Comparison of ENCODE assay signal across 8 cellular contexts in genomic region chr13:77696863-77697207, GRCh38. TPM values are rescaled to one million over a fixed set of nuclear protein-coding genes. Genes with fewer than 3 reads are reported as not detected.
A peak's percentile ranks its signal among the peaks of the same experiment; 100 is the strongest.
DNase-seq lines count a peak whose midpoint lies in the region; ATAC-seq and TF ChIP-seq lines count a peak whose summit lies in the region.

No MANE protein-coding gene starts in this region.

- H3K9me3 Mint-ChIP-seq in natural killer cell = no peaks in the 10 kb centered on the region

- peaks cover 26 to 29% of the 10 kb centered on the region in 2 donors for H3K4me1 Mint-ChIP-seq in natural killer cell

- H2AFZ ChIP-seq in mammary epithelial cell (ENCODE audit: low read depth, low read length) = no peak overlapping the region

- peak overlapping the region; percentile 87 to 90 for H3K27ac Mint-ChIP-seq in natural killer cell

- TF ChIP-seq POLR2A in breast epithelium (IDR thresholded peaks at IDR 0.05) = no peak

- no peaks in the 10 kb centered on the region for H3K4me1 ChIP-seq in breast epithelium
- H3K4me1 ChIP-seq in mammary epithelial cell (ENCODE audit: insufficient read depth, low read length) = peaks cover 9% of the 10 kb centered on the region

- H3K9me3 ChIP-seq in breast epithelium (no peaks in the 10 kb centered on the region), mammary epithelial cell (replicated peaks; ENCODE audit: insufficient read depth, low read length) (no peaks in the 10 kb centered on the region)

- 0% methylated on average over 3 of the region's 3 CpGs for WGBS in mammary epithelial cell (ENCODE audit: low coverage, missing lambda C conversion rate)

- H3K4me3 ChIP-seq in breast epithelium (peak overlapping the region; percentile 52 to 80 (median 70)), mammary epithelial cell (replicated peaks in 1 of 3; ENCODE audit: insufficient read depth in 1 of 3, low read depth in 2 of 3, low read length in 3 of 3) (no peak overlapping the region)

- dilution Hi-C loops in mammary epithelial cell (cut with HindIII; ENCODE audit: low sequenced_read_pairs) = no loop called here

- in situ Hi-C loops in mammary epithelial cell (cut with MboI; ENCODE audit: low sequenced_read_pairs in 2 of 2) = no loop called here

- CTCF ChIA-PET in mammary epithelial cell (lab: Charles Lee; ENCODE audit: low non-redundant PET) = no interaction called here

- peaks cover 4 to 7% of the 10 kb centered on the region in 2 donors for H3K27me3 Mint-ChIP-seq in natural killer cell (ENCODE audit: low read depth in 2 of 2)

- no peaks in the 10 kb centered on the region for H3K36me3 Mint-ChIP-seq in natural killer cell

- TF ChIP-seq CTCF in breast epithelium (IDR thresholded peaks at IDR 0.05) (no peak), mammary epithelial cell (conservative IDR thresholded peaks at IDR 0.05 in 1 of 2, IDR thresholded peaks at IDR 0.05 in 1 of 2; ENCODE audit: extremely low read depth in 1 of 2, insufficient read depth in 1 of 2, low read depth in 1 of 2, low read length in 2 of 2) (no peak), natural killer cell (IDR thresholded peaks at IDR 0.05) (no peak)

- peak overlapping the region; percentile 62 to 75 for H3K27ac ChIP-seq in breast epithelium
- H3K27ac ChIP-seq in mammary epithelial cell (ENCODE audit: insufficient read depth, low read depth, low read length) = no peak overlapping the region
- H3K27ac ChIP-seq in cingulate gyrus (ENCODE audit: low read depth, low read length) = peak overlapping the region; percentile 86

- DNase-seq in breast epithelium (ENCODE audit: low spot score in 2 of 2) (no peak), mammary epithelial cell (no peak), natural killer cell (no peak), NCI-H1436 (lab: John Stamatoyannopoulos, UW) (no peak)
- DNase-seq in activated CD4-positive, alpha-beta T cell treated with anti-CD3 and anti-CD28 coated beads for 4 hours = no peak

- H3K9ac ChIP-seq in mammary epithelial cell (ENCODE audit: insufficient read depth, low read length) = no peak overlapping the region

- no peaks in the 10 kb centered on the region for H3K36me3 ChIP-seq in breast epithelium
- no peaks in the 10 kb centered on the region for H3K36me3 ChIP-seq in mammary epithelial cell (ENCODE audit: insufficient read depth, low read length)

- peaks cover 0 to 4% of the 10 kb centered on the region in 2 donors for H3K27me3 ChIP-seq in breast epithelium
- H3K27me3 ChIP-seq in mammary epithelial cell (ENCODE audit: insufficient read depth, low read length) = peaks cover 33% of the 10 kb centered on the region

- intact Hi-C loops in breast epithelium (cut with DNase I; ENCODE audit: low total_unique reads) = no loop called here
- intact Hi-C loops in mammary epithelial cell (cut with micrococcal nuclease) = no loop called here
- intact Hi-C loops in natural killer cell (cut with micrococcal nuclease) = loop anchor here (2.0 to 10.0 kb wide), 3 partner anchors 54 to 1688 kb away; no protein-coding TSS in a partner anchor

- H4K20me1 ChIP-seq in mammary epithelial cell (ENCODE audit: insufficient read depth, low read length) = peaks cover 2% of the 10 kb centered on the region

- ATAC-seq in HG03521 (IDR thresholded peaks at IDR 0.05; ENCODE audit: unreplicated experiment) (peak; percentile 0), natural killer cell (peak; percentile 2 to 11 (median 5)), GM21515 (IDR thresholded peaks at IDR 0.05; ENCODE audit: unreplicated experiment) (no peak)

- BruUV-seq in mammary epithelial cell (replicated peaks; lab: Mats Ljungman, UMichigan) = no TSS peak

- no peaks in the 10 kb centered on the region for H3K79me2 ChIP-seq in mammary epithelial cell (ENCODE audit: insufficient read depth, low read length)

- no peak overlapping the region for H3K4me2 ChIP-seq in mammary epithelial cell (ENCODE audit: insufficient read depth, low read depth, low read length)

- H3K4me3 Mint-ChIP-seq in natural killer cell = peak overlapping the region; percentile 90

RNA-seq across cellular contexts. Expression of gene SLAIN1, which starts 0.7 kb away (rescaled TPM):
- 10 to 100 TPM in 2 of 3 donors, 1 to 10 TPM in 1; 3.0 to 16.7 (median 15.1) TPM for total RNA-seq in breast epithelium
- not detected for total RNA-seq in mammary epithelial cell
- not detected for polyA plus RNA-seq in mammary epithelial cell
- polyA minus RNA-seq in mammary epithelial cell = not detected
- 10 to 100 TPM; 14.9 to 29.0 (median 25.7) TPM for total RNA-seq in natural killer cell

Comparison
In these comparisons a context has a peak if more than half of its experiments do, and no peak if none do; other contexts are left out.
1. H3K4me3 ChIP-seq: peak in breast epithelium (3 of 3); none in mammary epithelial cell (0 of 3).
2. RNA of gene SLAIN1, which starts 0.7 kb away (total RNA-seq): 14.9 to 29.0 TPM in natural killer cell and 3.0 to 16.7 TPM in breast epithelium; not detected in mammary epithelial cell; every median in the first group is over 4 times any median in the second.